8 cellular contexts compared by ENCODE assay signal in genomic region chr20:21302645-21303060, GRCh38. TPM values are rescaled to one million over a fixed set of nuclear protein-coding genes. Genes with fewer than 3 reads are reported as not detected.
A peak's percentile ranks its signal among the peaks of the same experiment; 100 is the strongest.
DNase-seq lines count a peak whose midpoint lies in the region; ATAC-seq, FAIRE-seq and TF ChIP-seq lines count a peak whose summit lies in the region.

No MANE protein-coding gene starts in this region.

- H2AFZ ChIP-seq in PC-3 (ENCODE audit: low read length), result peak overlapping the region; percentile 87

- peak overlapping the region; percentile 96 for H3K9ac ChIP-seq in PC-3 (ENCODE audit: low read length)

- no peaks in the 10 kb centered on the region for H3K9me2 ChIP-seq in PC-3 (replicated peaks; ENCODE audit: low read length)

- peak; percentile 70 to 75; a peak in 5 of 6 replicates for ATAC-seq in A549
- ATAC-seq in GM21423 (IDR thresholded peaks at IDR 0.05; ENCODE audit: unreplicated experiment), result peak; percentile 30
- peak; percentile 50 for ATAC-seq in PC-3
- ATAC-seq in GM21447 (IDR thresholded peaks at IDR 0.05; ENCODE audit: unreplicated experiment), result no peak

- TF ChIP-seq POLR2A in A549 (IDR thresholded peaks at IDR 0.05; ENCODE audit: low read length), result no peak
- no peak for TF ChIP-seq POLR2A in esophagus muscularis mucosa (IDR thresholded peaks at IDR 0.05; ENCODE audit: low read depth)

- no peak for FAIRE-seq in A549 (lab: Jason Lieb, UNC)

- H4K20me1 ChIP-seq in PC-3 (ENCODE audit: low read length), result peaks cover 16% of the 10 kb centered on the region

- H3K4me2 ChIP-seq in A549, result peak overlapping the region; percentile 94
- peak overlapping the region; percentile 96 for H3K4me2 ChIP-seq in PC-3 (ENCODE audit: low read length)

- intact Hi-C loops in PC-3 (cut with micrococcal nuclease), result loop anchor here (5.0 kb wide), 2 partner anchors 65 to 175 kb away; partner anchors contain the start of gene KIZ
- intact Hi-C loops in esophagus muscularis mucosa (cut with DNase I), result loop anchor here (5.0 kb wide), 1 partner anchor 175 kb away; the partner anchor contains the start of gene KIZ
- intact Hi-C loops in head of caudate nucleus (cut with DNase I), result loop anchor here (5.0 to 10.0 kb wide), 2 partner anchors 65 to 202 kb away; no protein-coding TSS in a partner anchor

- H3K4me3 ChIP-seq in A549 (peak overlapping the region; percentile 95), PC-3 (ENCODE audit: low read length) (peak overlapping the region; percentile 92), esophagus muscularis mucosa (peak overlapping the region; percentile 89 to 100 (median 95)), neutrophil (ENCODE audit: low read depth in 1 of 2, low read length in 1 of 2) (peak overlapping the region; percentile 97 to 99)

- H3K4me1 ChIP-seq in A549 (peaks cover 14% of the 10 kb centered on the region; the same call in 2 of the 3 replicates), PC-3 (ENCODE audit: insufficient read depth, low read length) (peaks cover 16% of the 10 kb centered on the region), esophagus muscularis mucosa (peaks cover 15 to 25% (median 20%) of the 10 kb centered on the region in 4 donors), neutrophil (ENCODE audit: control insufficient read depth in 1 of 2, insufficient read depth in 1 of 2, low read depth in 1 of 2, low read length in 1 of 2) (peaks cover 23 to 26% of the 10 kb centered on the region in 2 experiments)

- TF ChIP-seq EP300 in A549 (IDR thresholded peaks at IDR 0.05) (no peak), esophagus muscularis mucosa (IDR thresholded peaks at IDR 0.05) (no peak)

- peaks cover 27% of the 10 kb centered on the region for H3K79me2 ChIP-seq in PC-3 (ENCODE audit: low read length)

- H3K27ac ChIP-seq in A549 (peak overlapping the region; percentile 97 to 98), PC-3 (ENCODE audit: low read length) (peak overlapping the region; percentile 74), esophagus muscularis mucosa (replicated peaks in 1 of 4) (peak overlapping the region; percentile 95 to 100 (median 97)), neutrophil (peak overlapping the region; percentile 99)

- H3K9me3 ChIP-seq in A549 (no peaks in the 10 kb centered on the region), PC-3 (ENCODE audit: low read length) (no peaks in the 10 kb centered on the region), esophagus muscularis mucosa (no peaks in the 10 kb centered on the region), neutrophil (no peaks in the 10 kb centered on the region)

- CTCF ChIA-PET in A549 (lab: Yijun Ruan, JAX) (interaction anchor here (1.3 to 1.9 kb wide), 3 partner anchors 67 to 202 kb away, joined by 3 to 5 read pairs (median 4); no protein-coding TSS in a partner anchor), PC-3 (lab: Charles Lee) (interaction anchor here (0.6 kb wide), 1 partner anchor 156 kb away, joined by 15 read pairs; no protein-coding TSS in a partner anchor), HEK293T (lab: Yijun Ruan, JAX) (no interaction called here)

- TF ChIP-seq RAD21 in A549 (conservative IDR thresholded peaks at IDR 0.05 in 1 of 2, IDR thresholded peaks at IDR 0.05 in 1 of 2), result no peak

- 3% methylated on average over 12 of the region's 12 CpGs for WGBS in A549 (ENCODE audit: missing lambda C conversion rate)
- WGBS in esophagus muscularis mucosa, result 5% methylated on average over 10 of the region's 12 CpGs

- POLR2A ChIA-PET in A549 (lab: Yijun Ruan, JAX), result interaction anchor here (0.5 to 2.2 kb wide), 25 partner anchors 8 to 1078 kb away, joined by 3 to 14 read pairs (median 4); partner anchors contain the start of gene KIZ
- POLR2A ChIA-PET in PC-3 (lab: Charles Lee; ENCODE audit: unreplicated experiment), result interaction anchor here (0.6 kb wide), 1 partner anchor 88 kb away, joined by 5 read pairs; no protein-coding TSS in a partner anchor
- POLR2A ChIA-PET in HEK293T (lab: Yijun Ruan, JAX), result interaction anchor here (0.9 to 2.5 kb wide), 11 partner anchors 12 to 219 kb away, joined by 3 to 14 read pairs (median 4); no protein-coding TSS in a partner anchor

- no peak for TF ChIP-seq CTCF in A549 (IDR thresholded peaks at IDR 0.05)
- no peak for TF ChIP-seq CTCF in PC-3 (conservative IDR thresholded peaks at IDR 0.05; ENCODE audit: low read depth, low read length)
- TF ChIP-seq CTCF in esophagus muscularis mucosa (IDR thresholded peaks at IDR 0.05), result no peak
- no peak for TF ChIP-seq CTCF in neutrophil (IDR thresholded peaks at IDR 0.05)

- DNase-seq in A549 (ENCODE audit: low read depth in 1 of 2, low spot score in 1 of 2) (no peak), PC-3 (peak; percentile 26), esophagus muscularis mucosa (ENCODE audit: extremely low spot score) (no peak), HEK293T (ENCODE audit: extremely low spot score) (no peak), head of caudate nucleus (no peak)

- no peaks in the 10 kb centered on the region for H3F3A ChIP-seq in PC-3 (ENCODE audit: low read length, unreplicated experiment)

- H3K27me3 ChIP-seq in PC-3 (ENCODE audit: low read length), result no peaks in the 10 kb centered on the region
- peaks cover 0 to 9% (median 0%) of the 10 kb centered on the region in 4 donors for H3K27me3 ChIP-seq in esophagus muscularis mucosa
- peaks cover 11% of the 10 kb centered on the region for H3K27me3 ChIP-seq in neutrophil

- no peaks in the 10 kb centered on the region for H3K36me3 ChIP-seq in PC-3 (ENCODE audit: low read depth, low read length)
- H3K36me3 ChIP-seq in esophagus muscularis mucosa, result no peaks in the 10 kb centered on the region
- H3K36me3 ChIP-seq in neutrophil, result no peaks in the 10 kb centered on the region

- BruUV-seq in PC-3 (replicated peaks; lab: Mats Ljungman, UMichigan), result TSS peak; percentile 77

TF ChIP-seq in A549, 52 proteins besides CTCF, POLR2A, EP300 and RAD21:
- TF ChIP-seq ZFP36 (IDR thresholded peaks at IDR 0.05; ENCODE audit: borderline replicate concordance, partially characterized antibody) (no peak), ELK1 (IDR thresholded peaks at IDR 0.05; ENCODE audit: low read depth, low read length) (no peak), TFCP2L1 (CRISPR knock-in tag; IDR thresholded peaks at IDR 0.05) (peak; percentile 63; the same call in 1 of the 2 replicates), JUN (IDR thresholded peaks at IDR 0.05) (no peak), EHMT2 (IDR thresholded peaks at IDR 0.05; ENCODE audit: low read depth) (no peak)

TF ChIP-seq in HEK293T, 16 proteins besides CTCF, POLR2A, EP300 and RAD21:
- no peak for TF ChIP-seq LEF1 (IDR thresholded peaks at IDR 0.05; ENCODE audit: borderline replicate concordance)
- no peak for TF ChIP-seq PKNOX1 (IDR thresholded peaks at IDR 0.05)
- TF ChIP-seq ARNT (IDR thresholded peaks at IDR 0.05), result no peak
- no peak for TF ChIP-seq FOXK2 (IDR thresholded peaks at IDR 0.05)
- TF ChIP-seq CTBP1 (IDR thresholded peaks at IDR 0.05; ENCODE audit: borderline replicate concordance), result no peak
- no peak for TF ChIP-seq BHLHE40 (IDR thresholded peaks at IDR 0.05; ENCODE audit: borderline replicate concordance)
- no peak for TF ChIP-seq TARDBP (IDR thresholded peaks at IDR 0.05)
- TF ChIP-seq ELF4 (IDR thresholded peaks at IDR 0.05), result no peak
- no peak for TF ChIP-seq ZNF384 (IDR thresholded peaks at IDR 0.05)
- TF ChIP-seq FOXM1 (IDR thresholded peaks at IDR 0.05; ENCODE audit: borderline replicate concordance), result no peak
- TF ChIP-seq L3MBTL2 (conservative IDR thresholded peaks at IDR 0.05), result no peak

RNA-seq across cellular contexts. Expression of gene XRN2, which starts 0.5 kb away (rescaled TPM):
- polyA plus RNA-seq in A549 (2011; rRNA removed) (151 and 192 TPM in 2 replicates), A549 (2017; fragmentation: RNase III; extraction: RNeasy Plus Mini Kit Qiagen cat#74134 plus additional on column Dnase treatment) (123 to 125 TPM (median 125 TPM) in 3 replicates)
- polyA plus RNA-seq in A549 (2012; cell fraction: cytosol; rRNA removed), result 52.7 and 53.2 TPM in 2 replicates
- 43.1 and 56.8 TPM in 2 replicates for polyA plus RNA-seq in A549 (2012; cell fraction: nucleus; rRNA removed)
- 60.3 and 64.8 TPM in 2 replicates for polyA minus RNA-seq in A549 (2011; rRNA and poly(A)+ RNA removed)
- total RNA-seq in PC-3 (2014; rRNA removed) (71.5 and 76.8 TPM in 2 replicates), esophagus muscularis mucosa (10 to 100 TPM; 49.0 to 76.9 (median 56.7) TPM)
